In the genomic region with DNA sequence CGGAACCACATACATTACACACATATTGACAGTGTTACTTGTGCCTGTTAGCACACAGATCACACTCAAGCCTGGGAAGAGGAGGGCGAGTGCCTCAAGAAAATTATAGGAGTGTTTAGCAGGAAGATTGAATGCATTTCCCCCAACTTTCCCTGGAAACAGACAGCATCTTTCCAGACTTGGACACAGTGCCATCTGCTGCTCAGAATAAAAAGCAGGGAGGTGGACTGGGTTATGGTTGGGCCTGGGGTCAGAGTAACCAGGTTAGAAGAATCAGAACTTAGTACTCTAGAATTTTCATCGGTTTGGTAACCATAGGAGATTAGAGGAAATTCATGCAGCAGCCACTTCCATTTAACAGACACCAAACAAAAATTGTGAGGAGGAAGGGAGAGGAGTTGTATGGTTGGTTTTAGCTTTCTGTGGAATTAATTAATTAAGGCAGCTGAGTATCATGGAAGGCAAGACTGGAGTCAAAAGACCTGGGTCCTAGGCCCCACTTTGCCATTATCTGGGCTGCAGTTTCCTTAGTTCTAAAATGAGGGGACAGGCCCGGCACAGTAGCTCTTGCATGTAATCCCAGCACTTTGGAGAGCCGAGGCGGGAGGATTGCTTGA, we compare ENCODE assay signal across 11 cellular contexts. TPM values are rescaled to one million over a fixed set of nuclear protein-coding genes. Genes with fewer than 3 reads are reported as not detected.
DNase-seq lines count a peak whose midpoint lies in the region; ATAC-seq, FAIRE-seq and TF ChIP-seq lines count a peak whose summit lies in the region.
"Had no signal": no experiment of that assay in that cellular context is flagged by ENCODE, and none has a peak within 500 bp of the region (broad histone marks: within the 10 kb centered on the region; RNA-seq: fewer than 3 reads in every experiment).

No MANE protein-coding gene starts in this region.

- peaks cover 4% of the 10 kb centered on the region for H3K36me3 Mint-ChIP-seq in effector memory CD8-positive, alpha-beta T cell (ENCODE audit: insufficient read depth)
- no peaks in the 10 kb centered on the region for H3K36me3 Mint-ChIP-seq in activated T-helper 1 cell treated with anti-CD3 and anti-CD28 coated beads, Interleukin-12 subunit alpha, Interleukin-12 subunit beta, Interleukin-2, Interleukin-4 antibody, amounts not matched to agents 30 ng/mL and 10 ng/mL and 1 ng/mL, durations not matched to agents 14 hours and 24 hours and 36 hours (ENCODE audit: low read depth)

- peak overlapping the region in 1 of 2 experiments; percentile 6 for H3K14ac ChIP-seq in mesenchymal stem cell (ENCODE audit: low read length in 2 of 2)

- H3K18ac ChIP-seq in mesenchymal stem cell (ENCODE audit: low read depth in 1 of 2, low read length in 2 of 2) = peak overlapping the region; percentile 34 to 52

- H2BK12ac ChIP-seq in mesenchymal stem cell (ENCODE audit: low read length in 2 of 2) = peak overlapping the region in 1 of 2 experiments; percentile 87

- no peak overlapping the region for H3K9ac ChIP-seq in KMS-11
- H3K9ac ChIP-seq in mesenchymal stem cell (ENCODE audit: low read length) = no peak overlapping the region

- no peaks in the 10 kb centered on the region for H3K27me3 ChIP-seq in BJ (ENCODE audit: control insufficient read depth, insufficient read depth, low read length)
- no peaks in the 10 kb centered on the region for H3K27me3 ChIP-seq in KMS-11 (ENCODE audit: insufficient read depth, low read depth)
- no peaks in the 10 kb centered on the region for H3K27me3 ChIP-seq in bronchial epithelial cell (ENCODE audit: control insufficient read depth, insufficient read depth, low read length)
- peaks cover 3 to 27% of the 10 kb centered on the region in 2 experiments for H3K27me3 ChIP-seq in mesenchymal stem cell (ENCODE audit: control insufficient read depth in 1 of 2, insufficient read depth in 1 of 2, low read length in 2 of 2)
- H3K27me3 ChIP-seq: SJCRH30 had no signal

- H3K27ac ChIP-seq in KMS-11 (no peak overlapping the region), mesenchymal stem cell (ENCODE audit: low read length, poor library complexity, severe bottlenecking) (no peak overlapping the region)
- H3K27ac ChIP-seq: SJCRH30 had no signal

- no peak overlapping the region for H2AK5ac ChIP-seq in mesenchymal stem cell (ENCODE audit: low read length, severe bottlenecking)

- H4K8ac ChIP-seq in mesenchymal stem cell (ENCODE audit: low read length) = peak overlapping the region; percentile 47

- H3K9me3 ChIP-seq in mesenchymal stem cell (ENCODE audit: control insufficient read depth, low read length) = no peaks in the 10 kb centered on the region
- H3K9me3 ChIP-seq: SJCRH30 had no signal

- no peaks in the 10 kb centered on the region for H4K20me1 ChIP-seq in KMS-11 (ENCODE audit: insufficient read depth)

- H3K23ac ChIP-seq in mesenchymal stem cell (ENCODE audit: low read length in 2 of 2) = no peak overlapping the region

- TF ChIP-seq CTCF in BJ (IDR thresholded peaks at IDR 0.05; ENCODE audit: insufficient read depth, low read depth, low read length) = peak; percentile 16; the same call in 1 of the 2 replicates
- peak; percentile 28; the same call in 1 of the 2 replicates for TF ChIP-seq CTCF in KMS-11 (conservative IDR thresholded peaks at IDR 0.05; ENCODE audit: low read depth, low read length)
- TF ChIP-seq CTCF in bronchial epithelial cell (IDR thresholded peaks at IDR 0.05; ENCODE audit: insufficient read depth, low read length, severe bottlenecking) = peak; percentile 54

- H3K4me2 ChIP-seq in KMS-11 = no peak overlapping the region
- no peak overlapping the region for H3K4me2 ChIP-seq in mesenchymal stem cell (ENCODE audit: low read length, poor library complexity, severe bottlenecking)

- H3K36me3 ChIP-seq in BJ (ENCODE audit: control insufficient read depth, insufficient read depth, low read length) (no peaks in the 10 kb centered on the region), KMS-11 (ENCODE audit: insufficient read depth) (no peaks in the 10 kb centered on the region), bronchial epithelial cell (ENCODE audit: control insufficient read depth, insufficient read depth, low read length) (no peaks in the 10 kb centered on the region), mesenchymal stem cell (ENCODE audit: control insufficient read depth in 1 of 2, insufficient read depth in 2 of 2, low read depth in 1 of 2, low read length in 2 of 2) (no peaks in the 10 kb centered on the region)
- H3K36me3 ChIP-seq: SJCRH30 had no signal

- H3K79me1 ChIP-seq in mesenchymal stem cell (replicated peaks; ENCODE audit: low read length, poor library complexity, severe bottlenecking) = no peaks in the 10 kb centered on the region

- H3K4me3 ChIP-seq in BJ (ENCODE audit: low read depth, low read length) = no peak overlapping the region
- no peak overlapping the region for H3K4me3 ChIP-seq in KMS-11 (IDR thresholded peaks at IDR 0.05; ENCODE audit: insufficient read depth, low read depth, low read length)
- H3K4me3 ChIP-seq in bronchial epithelial cell (ENCODE audit: low read depth, low read length) = no peak overlapping the region
- H3K4me3 ChIP-seq in mesenchymal stem cell (ENCODE audit: insufficient read depth in 1 of 2, low read depth in 1 of 2, low read length in 2 of 2) = no peak overlapping the region
- H3K4me3 ChIP-seq: SJCRH30 had no signal

- H3K4me1 ChIP-seq in KMS-11 (ENCODE audit: low read depth, poor library complexity, severe bottlenecking) (peaks cover 14% of the 10 kb centered on the region), mesenchymal stem cell (ENCODE audit: control insufficient read depth, insufficient read depth, low read depth, low read length) (no peaks in the 10 kb centered on the region)

- no peaks in the 10 kb centered on the region for H3K9me3 Mint-ChIP-seq in effector memory CD8-positive, alpha-beta T cell
- no peaks in the 10 kb centered on the region for H3K9me3 Mint-ChIP-seq in activated T-helper 1 cell treated with anti-CD3 and anti-CD28 coated beads, Interleukin-12 subunit alpha, Interleukin-12 subunit beta, Interleukin-2, Interleukin-4 antibody, amounts not matched to agents 30 ng/mL and 10 ng/mL and 1 ng/mL, durations not matched to agents 14 hours and 24 hours and 36 hours
- H3K9me3 Mint-ChIP-seq: activated naive CD4-positive, alpha-beta T cell treated with anti-CD3 and anti-CD28 coated beads for 36 hours had no signal

- no peak for FAIRE-seq in bronchial epithelial cell (lab: Jason Lieb, UNC)
- FAIRE-seq: GM18507 had no signal

- H2BK5ac ChIP-seq in mesenchymal stem cell (ENCODE audit: low read depth, low read length, poor library complexity, severe bottlenecking) = no peak overlapping the region

- H4K91ac ChIP-seq in mesenchymal stem cell (ENCODE audit: low read length) = no peak overlapping the region

- no peak for ATAC-seq in effector memory CD8-positive, alpha-beta T cell (replicated peaks)

- no peak overlapping the region for H3K4me3 Mint-ChIP-seq in effector memory CD8-positive, alpha-beta T cell
- no peak overlapping the region for H3K4me3 Mint-ChIP-seq in activated T-helper 1 cell treated with anti-CD3 and anti-CD28 coated beads, Interleukin-12 subunit alpha, Interleukin-12 subunit beta, Interleukin-2, Interleukin-4 antibody, amounts not matched to agents 30 ng/mL and 10 ng/mL and 1 ng/mL, durations not matched to agents 14 hours and 24 hours and 36 hours
- H3K4me3 Mint-ChIP-seq: activated naive CD4-positive, alpha-beta T cell treated with anti-CD3 and anti-CD28 coated beads for 36 hours had no signal

- POLR2A ChIA-PET in BJ (lab: Charles Lee) = no interaction called here

- no peak overlapping the region for H3K27ac Mint-ChIP-seq in effector memory CD8-positive, alpha-beta T cell
- H3K27ac Mint-ChIP-seq in activated T-helper 1 cell treated with anti-CD3 and anti-CD28 coated beads, Interleukin-12 subunit alpha, Interleukin-12 subunit beta, Interleukin-2, Interleukin-4 antibody, amounts not matched to agents 30 ng/mL and 10 ng/mL and 1 ng/mL, durations not matched to agents 14 hours and 24 hours and 36 hours = no peak overlapping the region
- H3K27ac Mint-ChIP-seq: activated naive CD4-positive, alpha-beta T cell treated with anti-CD3 and anti-CD28 coated beads for 36 hours had no signal

- 98% methylated on average over 3 of the region's 6 CpGs for WGBS in mesenchymal stem cell

- H3K27me3 Mint-ChIP-seq in effector memory CD8-positive, alpha-beta T cell = peaks cover 54 to 61% of the 10 kb centered on the region in 2 donors
- no peaks in the 10 kb centered on the region for H3K27me3 Mint-ChIP-seq in activated T-helper 1 cell treated with anti-CD3 and anti-CD28 coated beads, Interleukin-12 subunit alpha, Interleukin-12 subunit beta, Interleukin-2, Interleukin-4 antibody, amounts not matched to agents 30 ng/mL and 10 ng/mL and 1 ng/mL, durations not matched to agents 14 hours and 24 hours and 36 hours (ENCODE audit: insufficient read depth)

- intact Hi-C loops in activated T-helper 1 cell treated with anti-CD3 and anti-CD28 coated beads, Interleukin-12 subunit alpha, Interleukin-12 subunit beta, Interleukin-2, Interleukin-4 antibody, amounts not matched to agents 30 ng/mL and 10 ng/mL and 1 ng/mL, durations not matched to agents 14 hours and 24 hours and 36 hours (cut with micrococcal nuclease) = no loop called here

- H2BK15ac ChIP-seq in mesenchymal stem cell (ENCODE audit: low read depth, poor library complexity, severe bottlenecking) = no peak overlapping the region

- H3K4ac ChIP-seq in mesenchymal stem cell (ENCODE audit: low read depth in 1 of 2, low read length in 2 of 2) = peak overlapping the region in 1 of 2 experiments; percentile 6

- H3K79me2 ChIP-seq in KMS-11 (ENCODE audit: insufficient read depth, low read depth) = no peaks in the 10 kb centered on the region

- CTCF ChIA-PET in BJ (lab: Yijun Ruan, JAX) = interaction anchor here (0.5 to 1.6 kb wide), 2 partner anchors 10 to 18 kb away, joined by 3 to 5 read pairs; no protein-coding TSS in a partner anchor

- no peak overlapping the region for H2AFZ ChIP-seq in KMS-11 (ENCODE audit: low read depth)
- H2AFZ ChIP-seq in mesenchymal stem cell (ENCODE audit: low read depth, low read length) = no peak overlapping the region

- DNase-seq in BJ (ENCODE audit: low read depth) (no peak), bronchial epithelial cell (ENCODE audit: low read depth) (peak; percentile 30), mesenchymal stem cell (peak; percentile 62), SIG-M5 (lab: John Stamatoyannopoulos, UW) (no peak)
- DNase-seq in effector memory CD8-positive, alpha-beta T cell = no peak
- DNase-seq in activated T-cell treated with anti-CD3 and anti-CD28 coated beads, Interleukin-2, amount 50 U/mL, for 1 hour = no peak
- no peak for DNase-seq in activated T-helper 1 cell treated with anti-CD3 and anti-CD28 coated beads, Interleukin-12 subunit alpha, Interleukin-12 subunit beta, Interleukin-2, Interleukin-4 antibody, amounts not matched to agents 30 ng/mL and 10 ng/mL and 1 ng/mL, durations not matched to agents 14 hours and 24 hours and 36 hours (ENCODE audit: low spot score)
- DNase-seq: activated naive CD4-positive, alpha-beta T cell treated with anti-CD3 and anti-CD28 coated beads for 36 hours had no signal

- H3K4me1 Mint-ChIP-seq in effector memory CD8-positive, alpha-beta T cell (ENCODE audit: low read depth in 2 of 2) = peaks cover 0 to 4% of the 10 kb centered on the region in 2 donors
- H3K4me1 Mint-ChIP-seq in activated T-helper 1 cell treated with anti-CD3 and anti-CD28 coated beads, Interleukin-12 subunit alpha, Interleukin-12 subunit beta, Interleukin-2, Interleukin-4 antibody, amounts not matched to agents 30 ng/mL and 10 ng/mL and 1 ng/mL, durations not matched to agents 14 hours and 24 hours and 36 hours (ENCODE audit: low read depth) = no peaks in the 10 kb centered on the region

- H2BK120ac ChIP-seq in mesenchymal stem cell (ENCODE audit: low read depth, low read length) = no peak overlapping the region

RNA-seq across cellular contexts. Expression of gene OPTN, which starts 43.4 kb away (rescaled TPM):
- 58.0 and 59.1 TPM in 2 replicates for polyA plus RNA-seq in BJ (2011; rRNA removed)
- polyA minus RNA-seq in BJ (2011; rRNA and poly(A)+ RNA removed) = 51.9 and 58.0 TPM in 2 replicates
- 57.1 and 98.3 TPM in 2 replicates for total RNA-seq in bronchial epithelial cell
- polyA plus RNA-seq in mesenchymal stem cell (2013, experiment 1 of 2) = 61.0 TPM
- 59.1 TPM for polyA plus RNA-seq in mesenchymal stem cell (2013, experiment 2 of 2)
- 52.6 and 54.1 TPM in 2 replicates for total RNA-seq in activated T-helper 1 cell treated with anti-CD3 and anti-CD28 coated beads, Interleukin-12 subunit alpha, Interleukin-12 subunit beta, Interleukin-2, Interleukin-4 antibody, amounts not matched to agents 30 ng/mL and 10 ng/mL and 1 ng/mL, durations not matched to agents 14 hours and 24 hours and 36 hours

RNA-seq across cellular contexts. Expression of gene CCDC3, which starts 55.1 kb away (rescaled TPM):
- polyA plus RNA-seq in BJ (2011; rRNA removed) = 0.02 TPM in 1 of 2 replicates, not detected in the other
- 0.05 TPM in 1 of 2 replicates, not detected in the other for polyA minus RNA-seq in BJ (2011; rRNA and poly(A)+ RNA removed)
- total RNA-seq in bronchial epithelial cell = 1.8 and 3.7 TPM in 2 replicates
- 138 TPM for polyA plus RNA-seq in mesenchymal stem cell (2013, experiment 1 of 2)
- 139 TPM for polyA plus RNA-seq in mesenchymal stem cell (2013, experiment 2 of 2)
- total RNA-seq in activated T-helper 1 cell treated with anti-CD3 and anti-CD28 coated beads, Interleukin-12 subunit alpha, Interleukin-12 subunit beta, Interleukin-2, Interleukin-4 antibody, amounts not matched to agents 30 ng/mL and 10 ng/mL and 1 ng/mL, durations not matched to agents 14 hours and 24 hours and 36 hours = 0.13 TPM in 1 of 2 replicates, not detected in the other

Comparison
In these comparisons a context has a peak if more than half of its experiments do, and no peak if none do; other contexts are left out.
1. DNase-seq: peak in bronchial epithelial cell (single experiment) and mesenchymal stem cell (single experiment); none in BJ (single experiment), effector memory CD8-positive, alpha-beta T cell (0 of 3), activated T-cell treated with anti-CD3 and anti-CD28 coated beads, Interleukin-2, amount 50 U/mL, for 1 hour (single experiment), activated T-helper 1 cell treated with anti-CD3 and anti-CD28 coated beads, Interleukin-12 subunit alpha, Interleukin-12 subunit beta, Interleukin-2, Interleukin-4 antibody, amounts not matched to agents 30 ng/mL and 10 ng/mL and 1 ng/mL, durations not matched to agents 14 hours and 24 hours and 36 hours (single experiment) and SIG-M5 (single experiment).
2. Peak in every context shown above with its lines, with median percentiles within 50 percentile points of each other: CTCF ChIP-seq.